In the genomic region with DNA sequence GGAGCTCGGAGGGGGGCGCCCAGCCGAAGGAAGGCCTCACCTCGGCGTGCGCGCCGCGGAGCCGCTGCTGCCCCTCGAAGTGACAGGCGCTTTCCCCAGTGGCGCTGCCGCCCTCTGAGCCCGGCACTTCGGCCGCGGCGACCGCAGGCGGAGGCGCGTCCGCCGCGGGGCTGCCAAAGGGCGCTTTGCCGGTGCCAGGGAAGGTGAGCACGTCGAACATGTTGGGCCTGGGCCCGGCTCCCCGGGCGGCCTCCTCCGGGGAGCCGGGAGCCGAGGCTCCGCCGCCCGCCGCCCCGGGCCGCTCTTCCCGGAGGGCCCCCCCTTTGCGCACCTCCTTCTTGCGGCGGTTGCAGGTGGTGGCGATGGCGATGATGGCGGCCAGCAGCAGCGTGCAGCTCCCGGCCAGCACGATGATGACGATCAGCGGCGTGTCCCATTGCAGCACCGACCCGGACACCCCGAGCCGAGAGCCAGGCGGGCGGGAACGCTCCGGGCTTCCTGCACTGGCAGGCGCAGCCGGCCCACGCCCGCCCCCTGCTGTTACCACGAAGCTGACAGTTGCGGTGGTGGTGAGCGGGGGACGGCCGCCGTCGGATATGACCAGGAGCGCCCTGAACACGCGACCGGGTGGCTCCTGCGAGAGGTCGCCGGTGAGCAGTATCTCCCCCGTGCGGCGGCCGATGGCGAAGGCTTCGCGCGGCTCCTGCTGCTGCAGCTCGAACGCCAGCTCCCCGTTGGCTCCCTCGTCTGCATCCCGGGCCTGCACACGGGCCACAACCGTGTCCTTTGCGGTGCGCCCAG, we compare ENCODE assay signal across 10 cellular contexts. TPM values are rescaled to one million over a fixed set of nuclear protein-coding genes. Genes with fewer than 3 reads are reported as not detected.
DNase-seq lines count a peak whose midpoint lies in the region; ATAC-seq, FAIRE-seq and TF ChIP-seq lines count a peak whose summit lies in the region.
"Had no signal": no experiment of that assay in that cellular context is flagged by ENCODE, and none has a peak within 500 bp of the region (broad histone marks: within the 10 kb centered on the region; RNA-seq: fewer than 3 reads in every experiment).

No MANE protein-coding gene starts in this region.

- H3K27ac ChIP-seq in colonic mucosa, result no peak overlapping the region
- H3K27ac ChIP-seq: SJSA1 had no signal

- peaks cover 70% of the 10 kb centered on the region for H3K27me3 ChIP-seq in colonic mucosa

- intact Hi-C loops in colonic mucosa (cut with DNase I), result loop anchor here (10.0 kb wide), 1 partner anchor 231 kb away; no protein-coding TSS in a partner anchor
- intact Hi-C loops in natural killer cell (cut with micrococcal nuclease), result no loop called here

- H3K4me3 Mint-ChIP-seq in natural killer cell (no peak overlapping the region), T-cell (peak overlapping the region in 1 of 3 donors; percentile 23)

- CTCF ChIA-PET in T-cell (lab: Charles Lee), result no interaction called here

- no peaks in the 10 kb centered on the region for H3K9me3 ChIP-seq in colonic mucosa

- H3K27me3 Mint-ChIP-seq in natural killer cell (ENCODE audit: low read depth in 2 of 2) (peaks cover 49 to 62% of the 10 kb centered on the region in 2 donors), T-cell (peaks cover 45 to 62% of the 10 kb centered on the region in 2 donors)

- peaks cover 7 to 19% of the 10 kb centered on the region in 2 donors for H3K4me1 Mint-ChIP-seq in natural killer cell
- H3K4me1 Mint-ChIP-seq in T-cell, result peaks cover 12 to 29% (median 28%) of the 10 kb centered on the region in 3 donors

- no peak overlapping the region for H3K9ac ChIP-seq in colonic mucosa (ENCODE audit: low read depth in 2 of 2, low read length in 2 of 2)

- no peaks in the 10 kb centered on the region for H3K9me3 Mint-ChIP-seq in natural killer cell
- peaks cover 0 to 5% (median 0%) of the 10 kb centered on the region in 3 donors for H3K9me3 Mint-ChIP-seq in T-cell

- H3K27ac Mint-ChIP-seq in natural killer cell, result no peak overlapping the region
- no peak overlapping the region for H3K27ac Mint-ChIP-seq in T-cell

- DNase-seq in D721Med (ENCODE audit: insufficient read length, low spot score) (no peak), NCI-H2029 (lab: John Stamatoyannopoulos, UW) (peak; percentile 69), colonic mucosa (peak; percentile 45), natural killer cell (no peak), MV-4-11 (lab: John Stamatoyannopoulos, UW) (no peak), T-cell (no peak), NCI-H345 treated with DMSO at 0.1 percent for 48 hours (lab: John Stamatoyannopoulos, UW; ENCODE audit: unreplicated experiment) (no peak), occipital lobe (lab: John Stamatoyannopoulos, UW) (no peak)

- POLR2A ChIA-PET in T-cell (lab: Charles Lee), result no interaction called here

- ATAC-seq in natural killer cell, result peak in 2 of 3 donors; percentile 20 to 48
- no peak for ATAC-seq in T-cell (replicated peaks in 1 of 4)

- H3K36me3 ChIP-seq in colonic mucosa, result no peaks in the 10 kb centered on the region
- H3K36me3 ChIP-seq: SJSA1 had no signal

- H3K36me3 Mint-ChIP-seq in natural killer cell (peaks cover 14% of the 10 kb centered on the region), T-cell (no peaks in the 10 kb centered on the region)

- FAIRE-seq in D721Med (lab: Jason Lieb, UNC), result no peak
- FAIRE-seq: GM18507 had no signal

- H3K4me1 ChIP-seq in colonic mucosa, result peaks cover 9% of the 10 kb centered on the region

- TF ChIP-seq CTCF in D721Med (IDR thresholded peaks at IDR 0.05; ENCODE audit: insufficient read depth, missing control alignments), result peak; percentile 49
- TF ChIP-seq CTCF in colonic mucosa (IDR thresholded peaks at IDR 0.05), result no peak
- no peak for TF ChIP-seq CTCF in natural killer cell (IDR thresholded peaks at IDR 0.05)

- H3K4me3 ChIP-seq in colonic mucosa, result no peak overlapping the region
- H3K4me3 ChIP-seq: SJSA1 had no signal

RNA-seq across cellular contexts. Expression of a gene that starts 2.5 kb away (rescaled TPM):
- under 1 TPM; 0.15 to 0.21 TPM for total RNA-seq in colonic mucosa
- total RNA-seq in natural killer cell, result not detected
- not detected for total RNA-seq in T-cell
- total RNA-seq in occipital lobe, result 32.6 TPM
- total RNA-seq: SJSA1 had no signal

Comparison
In these comparisons a context has a peak if more than half of its experiments do, and no peak if none do; other contexts are left out.
1. DNase-seq: peak in NCI-H2029 (single experiment) and colonic mucosa (single experiment); none in D721Med (single experiment), natural killer cell (single experiment), MV-4-11 (single experiment), T-cell (0 of 34), NCI-H345 treated with DMSO at 0.1 percent for 48 hours (single experiment) and occipital lobe (single experiment).
2. ATAC-seq: peak in natural killer cell (2 of 3); none in T-cell (0 of 4).
3. RNA of a gene that starts 2.5 kb away (total RNA-seq): 32.6 TPM in occipital lobe (single experiment); 0.15 to 0.21 TPM in colonic mucosa, not detected in natural killer cell and not detected in T-cell; every median in the first group is over 10 times any median in the second.